Comparison of ENCODE assay signal across 13 cellular contexts in the genomic region with DNA sequence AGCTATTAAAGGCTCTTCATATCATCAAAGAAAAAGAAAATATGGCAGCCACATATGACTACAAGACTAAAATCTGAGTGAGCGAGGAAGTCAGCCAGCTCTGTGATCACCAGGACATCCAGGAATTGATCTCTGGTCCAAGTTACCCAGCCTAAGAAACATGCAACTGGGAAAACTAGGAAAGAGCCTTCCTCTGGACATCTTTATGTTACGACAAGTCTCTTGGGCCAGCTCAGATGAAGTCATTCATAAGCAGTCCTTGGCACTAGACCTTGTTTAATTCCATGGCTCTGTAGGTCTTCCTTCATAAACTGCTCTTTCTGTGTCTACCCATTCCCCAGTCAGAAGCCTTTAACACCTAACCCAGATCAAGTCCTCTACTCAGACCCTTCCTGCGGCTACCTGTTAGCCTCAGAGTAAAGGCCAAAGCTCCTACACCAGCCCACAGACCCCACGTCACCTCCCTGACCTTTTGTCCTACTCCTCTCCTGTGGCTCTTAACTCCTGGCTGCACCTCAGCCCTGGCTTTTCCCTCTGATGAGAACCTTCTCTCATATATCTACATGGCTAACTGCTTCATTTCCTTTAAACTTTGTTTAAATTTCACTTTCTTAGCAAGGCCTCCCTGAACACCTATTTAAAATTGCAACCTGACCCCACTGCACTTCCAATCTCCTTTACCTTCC.
DNase-seq lines count a peak whose midpoint lies in the region; ATAC-seq and TF ChIP-seq lines count a peak whose summit lies in the region.
"Had no signal": no experiment of that assay in that cellular context is flagged by ENCODE, and none has a peak within 500 bp of the region (broad histone marks: within the 10 kb centered on the region; RNA-seq: fewer than 3 reads in every experiment).

No MANE protein-coding gene starts in this region.

- peak in 1 of 3 donors; percentile 62 for DNase-seq in right cardiac atrium
- no peak for DNase-seq in heart left ventricle
- DNase-seq in cerebellar cortex (ENCODE audit: low spot score) = peak; percentile 2
- peak; percentile 51 for DNase-seq in fibroblast of peridontal ligament (ENCODE audit: extremely low read depth)
- no peak for DNase-seq in nucleus accumbens (lab: John Stamatoyannopoulos, UW)
- no peak for DNase-seq in dorsolateral prefrontal cortex
- DNase-seq: BE2C; CD4-positive, alpha-beta memory T cell; DMS79; H7 had no signal

- peak overlapping the region; percentile 58 for H3K27ac ChIP-seq in right cardiac atrium (ENCODE audit: low read length)
- no peak overlapping the region for H3K27ac ChIP-seq in heart left ventricle
- H3K27ac ChIP-seq in dorsolateral prefrontal cortex = no peak overlapping the region
- H3K27ac ChIP-seq: C4-2B had no signal

- TF ChIP-seq CTCF in heart left ventricle (IDR thresholded peaks at IDR 0.05) (no peak), dorsolateral prefrontal cortex (IDR thresholded peaks at IDR 0.05 in 54 of 56, conservative IDR thresholded peaks at IDR 0.05 in 2 of 56; ENCODE audit: low read depth in 1 of 56, partially characterized antibody in 56 of 56) (no peak)

- 66% methylated on average over 4 of the region's 4 CpGs for WGBS in right cardiac atrium
- 68 to 80% (median 70%) methylated on average over 4 of the region's 4 CpGs for WGBS in heart left ventricle, 4 donors

- H3K27me3 ChIP-seq in right cardiac atrium (ENCODE audit: control insufficient read depth, insufficient read depth) (no peaks in the 10 kb centered on the region), heart left ventricle (no peaks in the 10 kb centered on the region), dorsolateral prefrontal cortex (peaks cover 0 to 3% (median 0%) of the 10 kb centered on the region in 45 donors)
- H3K27me3 ChIP-seq: BE2C had no signal

- TF ChIP-seq POLR2A in heart left ventricle (IDR thresholded peaks at IDR 0.05) = no peak

- H3K4me3 ChIP-seq in right cardiac atrium (ENCODE audit: low read length) (no peak overlapping the region), heart left ventricle (no peak overlapping the region), dorsolateral prefrontal cortex (no peak overlapping the region)
- H3K4me3 ChIP-seq: GM23338 had no signal

- intact Hi-C loops in right cardiac atrium (cut with DNase I) = no loop called here
- intact Hi-C loops in heart left ventricle (cut with DNase I) = no loop called here
- intact Hi-C loops in dorsolateral prefrontal cortex (cut with DNase I) = no loop called here

- H3K4me1 ChIP-seq in right cardiac atrium (ENCODE audit: control insufficient read depth, insufficient read depth, low read length) (peaks cover 3% of the 10 kb centered on the region), heart left ventricle (no peaks in the 10 kb centered on the region)
- H3K4me1 ChIP-seq: BE2C had no signal

- H3K9me3 ChIP-seq in right cardiac atrium (ENCODE audit: control insufficient read depth, low read length) (no peaks in the 10 kb centered on the region), heart left ventricle (no peaks in the 10 kb centered on the region)
- H3K9me3 ChIP-seq: BE2C had no signal

- no peaks in the 10 kb centered on the region for H3K36me3 ChIP-seq in heart left ventricle
- H3K36me3 ChIP-seq: BE2C had no signal

- ATAC-seq in right cardiac atrium = peak in 1 of 2 donors; percentile 72
- ATAC-seq in heart left ventricle = no peak
- no peak for ATAC-seq in GM21576 (IDR thresholded peaks at IDR 0.05; ENCODE audit: unreplicated experiment)
- ATAC-seq: GM23338 had no signal

Comparison
In these comparisons a context has a peak if more than half of its experiments do, and no peak if none do; other contexts are left out.
1. DNase-seq: peak in cerebellar cortex (single experiment) and fibroblast of peridontal ligament (single experiment); none in heart left ventricle (0 of 5), nucleus accumbens (0 of 56) and dorsolateral prefrontal cortex (0 of 10).